Comparison of ENCODE assay signal across 9 cellular contexts in the genomic region with DNA sequence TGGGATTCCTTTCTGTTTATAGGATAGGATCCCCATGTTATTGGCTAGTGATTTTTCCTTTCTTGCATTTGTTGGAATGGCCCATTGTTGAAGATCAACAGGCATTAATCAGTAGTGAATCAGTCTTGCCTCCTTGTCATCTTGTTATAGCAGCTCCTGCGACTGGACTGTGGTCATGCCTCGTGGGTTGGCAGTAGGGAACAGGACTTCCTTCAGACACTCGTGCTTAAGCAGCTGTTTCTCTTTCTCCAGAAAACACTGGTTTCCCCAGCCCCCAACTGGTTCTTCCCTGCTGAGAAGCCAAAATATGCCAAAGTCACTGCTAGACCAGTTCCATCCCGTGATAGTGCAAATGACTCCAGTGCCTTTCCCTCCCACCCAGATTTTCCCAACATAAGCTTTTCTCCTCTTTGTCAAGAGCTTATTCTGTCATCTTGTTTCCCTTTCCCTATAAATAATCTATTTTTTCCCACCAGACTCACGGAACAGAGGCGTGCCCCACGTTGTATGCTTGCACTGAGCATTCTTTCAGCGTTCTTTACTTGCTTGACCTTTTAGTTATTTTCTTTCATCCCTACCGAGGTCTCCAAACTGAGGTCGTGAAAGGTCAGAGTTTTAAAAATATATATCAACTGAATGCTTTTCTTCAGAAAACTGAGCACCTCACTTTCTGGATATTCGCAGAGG.
DNase-seq lines count a peak whose midpoint lies in the region; ATAC-seq and TF ChIP-seq lines count a peak whose summit lies in the region.
"Had no signal": no experiment of that assay in that cellular context is flagged by ENCODE, and none has a peak within 500 bp of the region (broad histone marks: within the 10 kb centered on the region; RNA-seq: fewer than 3 reads in every experiment).

No MANE protein-coding gene starts in this region.

- H3K4me1 ChIP-seq in Panc1 (ENCODE audit: control insufficient read depth, insufficient read depth, low read length) = peaks cover 38% of the 10 kb centered on the region

- H3K4me3 ChIP-seq in Panc1 (ENCODE audit: low read depth in 2 of 2, low read length in 2 of 2) = peak overlapping the region; percentile 19 to 34

- H3K4me3 Mint-ChIP-seq in nephron (peak overlapping the region in 2 of 3 experiments; percentile 8 to 41), natural killer cell (no peak overlapping the region)

- no peaks in the 10 kb centered on the region for H3K9me3 ChIP-seq in Panc1 (ENCODE audit: control insufficient read depth, insufficient read depth, low read depth, low read length)

- no peaks in the 10 kb centered on the region for H3K36me3 ChIP-seq in Panc1 (ENCODE audit: control insufficient read depth, insufficient read depth, low read length)

- H3K36me3 Mint-ChIP-seq in nephron (ENCODE audit: low read depth) (no peaks in the 10 kb centered on the region), natural killer cell (no peaks in the 10 kb centered on the region)

- H3K27ac ChIP-seq in Panc1 (ENCODE audit: low read length) = peak overlapping the region; percentile 98

- intact Hi-C loops in Panc1 (cut with micrococcal nuclease; ENCODE audit: unreplicated experiment) (no loop called here), natural killer cell (cut with micrococcal nuclease) (no loop called here)

- H3K4me1 Mint-ChIP-seq in nephron (peaks cover 36% of the 10 kb centered on the region), natural killer cell (no peaks in the 10 kb centered on the region)

- peak; percentile 26 for ATAC-seq in Panc1
- no peak for ATAC-seq in HG03432 (IDR thresholded peaks at IDR 0.05; ENCODE audit: unreplicated experiment)
- ATAC-seq in natural killer cell = no peak

- in situ Hi-C loops in Panc1 (cut with HindIII; ENCODE audit: low pct_unique_long_range_greater_than_20kb, low sequenced_read_pairs) (no loop called here), KBM-7 (cut with MboI; ENCODE audit: low pct_unique_long_range_greater_than_20kb, low sequenced_read_pairs) (no loop called here)

- H3K9me3 Mint-ChIP-seq in nephron = no peaks in the 10 kb centered on the region
- no peaks in the 10 kb centered on the region for H3K9me3 Mint-ChIP-seq in natural killer cell

- TF ChIP-seq CTCF in Panc1 (IDR thresholded peaks at IDR 0.05) (no peak), nephron (IDR thresholded peaks at IDR 0.05; ENCODE audit: unreplicated experiment in 3 of 3) (no peak), natural killer cell (IDR thresholded peaks at IDR 0.05) (no peak)

- H3K27ac Mint-ChIP-seq in nephron = peak overlapping the region; percentile 68 to 80 (median 74)
- H3K27ac Mint-ChIP-seq in natural killer cell = no peak overlapping the region

- POLR2A ChIA-PET in Panc1 (lab: Charles Lee) = interaction anchor here (0.6 kb wide), 1 partner anchor 86 kb away, joined by 3 read pairs; no protein-coding TSS in a partner anchor

- no TSS peak for BruUV-seq in Panc1 (replicated peaks; lab: Mats Ljungman, UMichigan)

- H3K27me3 Mint-ChIP-seq in nephron (ENCODE audit: low read depth) (no peaks in the 10 kb centered on the region), natural killer cell (ENCODE audit: low read depth in 2 of 2) (peaks cover 32 to 34% of the 10 kb centered on the region in 2 donors)

- DNase-seq in AG08395 (ENCODE audit: low spot score) = peak; percentile 72
- no peak for DNase-seq in Panc1 (ENCODE audit: low read depth, low spot score)
- peak; percentile 67 for DNase-seq in fibroblast of peridontal ligament (ENCODE audit: extremely low read depth)
- no peak for DNase-seq in KBM-7
- DNase-seq in DMS53 (lab: John Stamatoyannopoulos, UW) = no peak
- no peak for DNase-seq in natural killer cell
- DNase-seq: T-helper 9 cell had no signal

- CTCF ChIA-PET in Panc1 (lab: Charles Lee) = interaction anchor here (0.6 kb wide), 1 partner anchor 84 kb away, joined by 3 read pairs; a partner anchor contains a TSS

- no peaks in the 10 kb centered on the region for H3K27me3 ChIP-seq in Panc1 (ENCODE audit: control insufficient read depth, insufficient read depth, low read length)

Comparison
In these comparisons a context has a peak if more than half of its experiments do, and no peak if none do; other contexts are left out.
1. DNase-seq: peak in AG08395 (single experiment) and fibroblast of peridontal ligament (single experiment); none in Panc1 (single experiment), KBM-7 (single experiment), DMS53 (single experiment) and natural killer cell (single experiment).
2. H3K27ac Mint-ChIP-seq: peak in nephron (3 of 3); none in natural killer cell (0 of 2).